1 cellular context compared by ENCODE assay signal in the genomic region with DNA sequence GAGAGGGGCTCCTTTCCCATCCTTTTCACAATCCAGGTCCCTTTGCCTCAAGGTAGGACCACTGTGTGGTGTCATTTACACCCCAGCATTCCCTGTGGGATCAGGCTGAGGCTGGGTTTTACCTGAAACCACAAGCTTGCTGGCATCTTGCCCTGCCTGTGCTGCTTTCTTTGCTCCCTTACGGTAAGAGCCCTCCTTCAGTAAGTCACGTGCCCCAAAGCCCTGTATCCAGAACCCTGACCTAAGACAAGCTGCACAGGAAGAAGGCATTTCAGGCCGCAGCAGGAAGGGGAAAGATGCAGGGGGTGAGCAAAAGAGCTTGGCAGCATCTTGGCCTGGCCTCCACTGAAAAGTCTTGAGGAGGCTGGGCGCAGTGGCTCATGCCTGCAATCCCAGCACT.
TF ChIP-seq lines count a peak whose summit lies in the region.

No MANE protein-coding gene starts in this region.

TF ChIP-seq in WTC11, 78 proteins besides CTCF, POLR2A, EP300 and RAD21 (continued from another document):
- TF ChIP-seq, protein P1, sequence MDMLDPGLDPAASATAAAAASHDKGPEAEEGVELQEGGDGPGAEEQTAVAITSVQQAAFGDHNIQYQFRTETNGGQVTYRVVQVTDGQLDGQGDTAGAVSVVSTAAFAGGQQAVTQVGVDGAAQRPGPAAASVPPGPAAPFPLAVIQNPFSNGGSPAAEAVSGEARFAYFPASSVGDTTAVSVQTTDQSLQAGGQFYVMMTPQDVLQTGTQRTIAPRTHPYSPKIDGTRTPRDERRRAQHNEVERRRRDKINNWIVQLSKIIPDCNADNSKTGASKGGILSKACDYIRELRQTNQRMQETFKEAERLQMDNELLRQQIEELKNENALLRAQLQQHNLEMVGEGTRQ (CRISPR knock-in tag; IDR thresholded peaks at IDR 0.05): 0 out of 2 replicates have a peak, but pooled peaks have one; percentile 28
